ENCODE assay signal across 1 cellular context in genomic region chr2:127526142-127526939, GRCh38.
TF ChIP-seq lines count a peak whose summit lies in the region.

Gene IWS1 (minus strand): TSS chr2:127526489. CDS start chr2:127526208, 281 bp downstream.

TF ChIP-seq in HepG2, 621 proteins besides CTCF, POLR2A, EP300 and RAD21 (continued from another document and continues in another):
- no peak for TF ChIP-seq PCBP2 (optimal IDR thresholded peaks at IDR 0.05; ENCODE audit: low read depth, low read length, poor library complexity, severe bottlenecking)
- TF ChIP-seq EZH2 (conservative IDR thresholded peaks at IDR 0.05; ENCODE audit: low read depth, low read length) = no peak
- TF ChIP-seq, protein P1, sequence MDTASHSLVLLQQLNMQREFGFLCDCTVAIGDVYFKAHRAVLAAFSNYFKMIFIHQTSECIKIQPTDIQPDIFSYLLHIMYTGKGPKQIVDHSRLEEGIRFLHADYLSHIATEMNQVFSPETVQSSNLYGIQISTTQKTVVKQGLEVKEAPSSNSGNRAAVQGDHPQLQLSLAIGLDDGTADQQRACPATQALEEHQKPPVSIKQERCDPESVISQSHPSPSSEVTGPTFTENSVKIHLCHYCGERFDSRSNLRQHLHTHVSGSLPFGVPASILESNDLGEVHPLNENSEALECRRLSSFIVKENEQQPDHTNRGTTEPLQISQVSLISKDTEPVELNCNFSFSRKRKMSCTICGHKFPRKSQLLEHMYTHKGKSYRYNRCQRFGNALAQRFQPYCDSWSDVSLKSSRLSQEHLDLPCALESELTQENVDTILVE (CRISPR knock-in tag; IDR thresholded peaks at IDR 0.05) = peak; percentile 13; the same call in 1 of the 2 replicates
- TF ChIP-seq, protein P2, sequence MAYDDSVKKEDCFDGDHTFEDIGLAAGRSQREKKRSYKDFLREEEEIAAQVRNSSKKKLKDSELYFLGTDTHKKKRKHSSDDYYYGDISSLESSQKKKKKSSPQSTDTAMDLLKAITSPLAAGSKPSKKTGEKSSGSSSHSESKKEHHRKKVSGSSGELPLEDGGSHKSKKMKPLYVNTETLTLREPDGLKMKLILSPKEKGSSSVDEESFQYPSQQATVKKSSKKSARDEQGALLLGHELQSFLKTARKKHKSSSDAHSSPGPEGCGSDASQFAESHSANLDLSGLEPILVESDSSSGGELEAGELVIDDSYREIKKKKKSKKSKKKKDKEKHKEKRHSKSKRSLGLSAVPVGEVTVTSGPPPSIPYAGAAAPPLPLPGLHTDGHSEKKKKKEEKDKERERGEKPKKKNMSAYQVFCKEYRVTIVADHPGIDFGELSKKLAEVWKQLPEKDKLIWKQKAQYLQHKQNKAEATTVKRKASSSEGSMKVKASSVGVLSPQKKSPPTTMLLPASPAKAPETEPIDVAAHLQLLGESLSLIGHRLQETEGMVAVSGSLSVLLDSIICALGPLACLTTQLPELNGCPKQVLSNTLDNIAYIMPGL (CRISPR knock-in tag; IDR thresholded peaks at IDR 0.05; ENCODE audit: borderline replicate concordance in 1 of 2, low read depth in 1 of 2) = peak in 1 of 2 experiments; percentile 84; a peak in 1 of 4 replicates
- no peak for TF ChIP-seq GRHL1 (CRISPR knock-in tag; conservative IDR thresholded peaks at IDR 0.05)
- TF ChIP-seq KAT2B (IDR thresholded peaks at IDR 0.05; ENCODE audit: borderline replicate concordance, low read depth, low read length) = no peak
- TF ChIP-seq ZNF12 (CRISPR knock-in tag; IDR thresholded peaks at IDR 0.05) = peak; percentile 11; the same call in 1 of the 2 replicates
- no peak; the same call in 1 of the 2 replicates for TF ChIP-seq FOXJ3 (CRISPR knock-in tag; IDR thresholded peaks at IDR 0.05; ENCODE audit: borderline replicate concordance)
- peak; percentile 57 for TF ChIP-seq IKZF5 (CRISPR knock-in tag; IDR thresholded peaks at IDR 0.05)
- no peak for TF ChIP-seq NFATC3 (CRISPR knock-in tag; IDR thresholded peaks at IDR 0.05)
- peak; percentile 80; the same call in 1 of the 2 replicates for TF ChIP-seq SIN3A (IDR thresholded peaks at IDR 0.05; ENCODE audit: borderline replicate concordance, low read depth, low read length)
- TF ChIP-seq ZNF761 (CRISPR knock-in tag; conservative IDR thresholded peaks at IDR 0.05) = peak; percentile 40; the same call in 1 of the 2 replicates
- TF ChIP-seq CCAR2 (optimal IDR thresholded peaks at IDR 0.05; ENCODE audit: low read depth, low read length) = peak; percentile 5
- peak; percentile 42 for TF ChIP-seq FOSL2 (CRISPR knock-in tag; IDR thresholded peaks at IDR 0.05)
- no peak for TF ChIP-seq NCOA5 (CRISPR knock-in tag; IDR thresholded peaks at IDR 0.05)
- TF ChIP-seq, protein P3, sequence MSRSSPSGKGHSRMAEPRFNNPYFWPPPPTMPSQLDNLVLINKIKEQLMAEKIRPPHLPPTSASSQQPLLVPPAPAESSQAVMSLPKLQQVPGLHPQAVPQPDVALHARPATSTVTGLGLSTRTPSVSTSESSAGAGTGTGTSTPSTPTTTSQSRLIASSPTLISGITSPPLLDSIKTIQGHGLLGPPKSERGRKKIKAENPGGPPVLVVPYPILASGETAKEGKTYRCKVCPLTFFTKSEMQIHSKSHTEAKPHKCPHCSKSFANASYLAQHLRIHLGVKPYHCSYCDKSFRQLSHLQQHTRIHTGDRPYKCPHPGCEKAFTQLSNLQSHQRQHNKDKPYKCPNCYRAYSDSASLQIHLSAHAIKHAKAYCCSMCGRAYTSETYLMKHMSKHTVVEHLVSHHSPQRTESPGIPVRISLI (CRISPR knock-in tag; IDR thresholded peaks at IDR 0.05; ENCODE audit: borderline replicate concordance) = no peak
- TF ChIP-seq ZNF781 (CRISPR knock-in tag; IDR thresholded peaks at IDR 0.05; ENCODE audit: borderline replicate concordance, not compliant biosample characterization) = peak; percentile 91
- TF ChIP-seq HIC2 (CRISPR knock-in tag; IDR thresholded peaks at IDR 0.05; ENCODE audit: low read depth) = 0 out of 2 replicates have a peak, but pooled peaks have one; percentile 36
- peak; percentile 96 for TF ChIP-seq KAT8 (CRISPR knock-in tag; IDR thresholded peaks at IDR 0.05)
- TF ChIP-seq KDM2A (CRISPR knock-in tag; IDR thresholded peaks at IDR 0.05; ENCODE audit: borderline replicate concordance, low read depth) = peak; percentile 69; the same call in 1 of the 2 replicates
- TF ChIP-seq FOXK2 (IDR thresholded peaks at IDR 0.05) = no peak
- TF ChIP-seq, protein P4, sequence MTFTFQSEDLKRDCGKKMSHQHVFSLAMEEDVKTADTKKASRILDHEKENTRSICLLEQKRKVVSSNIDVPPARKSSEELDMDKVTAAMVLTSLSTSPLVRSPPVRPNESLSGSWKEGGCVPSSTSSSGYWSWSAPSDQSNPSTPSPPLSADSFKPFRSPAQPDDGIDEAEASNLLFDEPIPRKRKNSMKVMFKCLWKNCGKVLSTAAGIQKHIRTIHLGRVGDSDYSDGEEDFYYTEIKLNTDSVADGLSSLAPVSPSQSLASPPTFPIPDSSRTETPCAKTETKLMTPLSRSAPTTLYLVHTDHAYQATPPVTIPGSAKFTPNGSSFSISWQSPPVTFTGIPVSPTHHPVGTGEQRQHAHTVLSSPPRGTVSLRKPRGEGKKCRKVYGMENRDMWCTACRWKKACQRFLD (CRISPR knock-in tag; IDR thresholded peaks at IDR 0.05; ENCODE audit: borderline replicate concordance) = no peak
- TF ChIP-seq, protein P5, sequence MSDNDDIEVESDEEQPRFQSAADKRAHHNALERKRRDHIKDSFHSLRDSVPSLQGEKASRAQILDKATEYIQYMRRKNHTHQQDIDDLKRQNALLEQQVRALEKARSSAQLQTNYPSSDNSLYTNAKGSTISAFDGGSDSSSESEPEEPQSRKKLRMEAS (IDR thresholded peaks at IDR 0.05) = peak; percentile 79
- TF ChIP-seq EHMT2 (IDR thresholded peaks at IDR 0.05; ENCODE audit: borderline replicate concordance, low read depth, low read length) = no peak
- peak; percentile 24 for TF ChIP-seq RXRB (CRISPR knock-in tag; IDR thresholded peaks at IDR 0.05; ENCODE audit: borderline replicate concordance)
- 0 out of 2 replicates have a peak, but pooled peaks have one; percentile 38 for TF ChIP-seq NFAT5 (CRISPR knock-in tag; IDR thresholded peaks at IDR 0.05)
- TF ChIP-seq YY1 (IDR thresholded peaks at IDR 0.05; ENCODE audit: insufficient read depth, insufficient replicate concordance, low read depth, low read length) = peak; percentile 98
- no peak for TF ChIP-seq ARNTL (CRISPR knock-in tag; IDR thresholded peaks at IDR 0.05)
- TF ChIP-seq ZNF160 (CRISPR knock-in tag; IDR thresholded peaks at IDR 0.05) = peak; percentile 45; the same call in 1 of the 2 replicates
- TF ChIP-seq CBFB (CRISPR knock-in tag; IDR thresholded peaks at IDR 0.05) = no peak; the same call in 1 of the 2 replicates
- no peak for TF ChIP-seq HNF4G (IDR thresholded peaks at IDR 0.05; ENCODE audit: borderline replicate concordance, low read depth, low read length)
- TF ChIP-seq HNF4G (CRISPR knock-in tag; IDR thresholded peaks at IDR 0.05; ENCODE audit: borderline replicate concordance, low read depth) = no peak; the same call in 1 of the 2 replicates
- no peak for TF ChIP-seq HNRNPUL1 (IDR thresholded peaks at IDR 0.05; ENCODE audit: low read depth, low read length)
- TF ChIP-seq RARA (CRISPR knock-in tag; IDR thresholded peaks at IDR 0.05) = no peak; the same call in none of the 2 replicates
- peak; percentile 94 for TF ChIP-seq ZNF225 (CRISPR knock-in tag; IDR thresholded peaks at IDR 0.05)
- TF ChIP-seq SKIL (CRISPR knock-in tag; IDR thresholded peaks at IDR 0.05; ENCODE audit: borderline replicate concordance) = no peak
- TF ChIP-seq PLRG1 (conservative IDR thresholded peaks at IDR 0.05) = no peak
- TF ChIP-seq ZNF484 (CRISPR knock-in tag; IDR thresholded peaks at IDR 0.05; ENCODE audit: borderline replicate concordance, low read depth) = peak; percentile 53; the same call in 1 of the 2 replicates
- no peak for TF ChIP-seq ZNF549 (CRISPR knock-in tag; IDR thresholded peaks at IDR 0.05)
- peak; percentile 56; the same call in 1 of the 2 replicates for TF ChIP-seq ZNF615 (CRISPR knock-in tag; IDR thresholded peaks at IDR 0.05; ENCODE audit: borderline replicate concordance)
- no peak for TF ChIP-seq SMC3 (IDR thresholded peaks at IDR 0.05; ENCODE audit: low read length)
- TF ChIP-seq TBX3 (IDR thresholded peaks at IDR 0.05; ENCODE audit: borderline replicate concordance) = no peak
- peak; percentile 33; the same call in 1 of the 2 replicates for TF ChIP-seq SSRP1 (CRISPR knock-in tag; IDR thresholded peaks at IDR 0.05)
